In the genomic region with DNA sequence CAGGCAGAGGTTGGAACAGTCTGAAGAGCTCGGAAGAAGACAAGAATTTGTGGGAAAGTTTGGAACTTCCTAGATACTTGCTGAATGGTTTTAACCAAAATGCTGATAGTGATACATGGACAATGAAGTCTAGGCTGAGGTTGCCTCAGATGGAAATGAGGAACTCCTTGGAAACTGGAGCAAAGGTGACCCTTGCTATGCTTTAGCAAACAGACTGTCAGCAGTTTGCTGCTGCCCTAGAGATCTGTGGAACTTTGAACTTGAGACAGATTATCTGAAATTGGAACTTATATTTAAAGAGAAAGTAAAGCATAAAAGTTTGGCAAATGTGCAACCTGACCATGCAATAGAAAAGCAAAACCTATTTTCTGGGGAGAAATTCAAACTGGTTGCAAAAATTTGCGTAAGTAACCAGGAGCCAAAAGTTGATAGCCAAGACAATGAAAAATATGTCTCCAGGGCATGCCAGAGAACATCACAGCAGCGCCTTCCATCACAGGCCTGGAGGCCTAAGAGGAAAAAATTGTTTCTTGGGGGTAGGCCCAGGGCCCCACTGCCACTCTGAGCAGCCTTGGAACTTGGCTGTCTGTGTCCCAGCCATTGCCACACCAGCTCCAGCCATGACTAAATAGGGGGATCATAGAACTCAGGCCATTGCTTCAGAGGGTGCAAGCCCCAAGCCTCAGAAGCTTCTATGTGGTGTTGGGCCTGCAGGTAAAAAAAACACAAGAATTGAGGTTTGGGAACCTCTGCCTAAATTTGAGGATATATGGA, we compare ENCODE assay signal across 17 cellular contexts.
"Had no signal": no experiment of that assay in that cellular context is flagged by ENCODE, and none has a peak within 500 bp of the region (broad histone marks: within the 10 kb centered on the region; RNA-seq: fewer than 3 reads in every experiment).

No MANE protein-coding gene starts in this region.

- DNase-seq: activated CD4-positive, alpha-beta T cell treated with anti-CD3 and anti-CD28 coated beads for 4 hours; activated CD4-positive, alpha-beta T cell treated with anti-CD3 and anti-CD28 coated beads, Interleukin-2, amount 50 U/mL, for 48 hours; activated CD4-positive, CD25-positive, alpha-beta regulatory T cell; activated CD8-positive, alpha-beta memory T cell treated with anti-CD3 and anti-CD28 coated beads, Interleukin-2, amount 50 U/mL, for 48 hours; activated naive CD4-positive, alpha-beta T cell treated with Interleukin-2 at 50 U/mL for 16 hours; activated naive CD8-positive, alpha-beta T cell treated with anti-CD3 and anti-CD28 coated beads for 36 hours; activated T-cell treated with anti-CD3 and anti-CD28 coated beads, Interleukin-2, amount 50 U/mL, for 4 hours; effector memory CD4-positive, alpha-beta T cell; esophagus squamous epithelium; left ventricle myocardium inferior; mammary epithelial cell; natural killer cell; ovary; stimulated activated CD4-positive, alpha-beta T cell treated with anti-CD3 and anti-CD28 coated beads, Interleukin-2, amount 100 ng/mL, for 24 hours; T-helper 9 cell had no signal

- ATAC-seq: activated T-cell treated with anti-CD3 and anti-CD28 coated beads, Interleukin-2, amount 50 U/mL, for 4 hours; natural killer cell; right cardiac atrium; stimulated activated effector memory CD8-positive, alpha-beta T cell treated with anti-CD3 and anti-CD28 coated beads, Interleukin-12 subunit alpha, Interleukin-12 subunit beta, amount 100 ng/mL, for 72 hours had no signal
